ENCODE assay signal across 12 cellular contexts in genomic region chr1:10685851-10686403, GRCh38.
DNase-seq lines count a peak whose midpoint lies in the region; ATAC-seq and TF ChIP-seq lines count a peak whose summit lies in the region.
"Had no signal": no experiment of that assay in that cellular context is flagged by ENCODE, and none has a peak within 500 bp of the region (broad histone marks: within the 10 kb centered on the region; RNA-seq: fewer than 3 reads in every experiment).

No MANE protein-coding gene starts in this region.

- H3K4me3 ChIP-seq in Caco-2 (ENCODE audit: low read depth, low read length): no peak overlapping the region
- H3K4me3 ChIP-seq in WERI-Rb-1 (ENCODE audit: low read depth, low read length): no peak overlapping the region
- H3K4me3 ChIP-seq in right cardiac atrium (ENCODE audit: low read length): no peak overlapping the region
- no peak overlapping the region for H3K4me3 ChIP-seq in psoas muscle

- intact Hi-C loops in Caco-2 (cut with micrococcal nuclease; ENCODE audit: unreplicated experiment): no loop called here
- intact Hi-C loops in right cardiac atrium (cut with DNase I): loop anchor here in 2 of 4 donors (5.0 to 10.0 kb wide), 3 partner anchors 109 to 179 kb away; partner anchors contain the start of gene CASZ1 (in 2 of the 2)
- intact Hi-C loops in psoas muscle (cut with DNase I): loop anchor here (2.0 to 10.0 kb wide), 2 partner anchors 109 to 179 kb away; no protein-coding TSS in a partner anchor

- BruUV-seq in Caco-2 (replicated peaks; lab: Mats Ljungman, UMichigan): no TSS peak

- ATAC-seq in right cardiac atrium: peak; percentile 55 to 58
- peak; percentile 16 to 55 (median 30) for ATAC-seq in psoas muscle
- ATAC-seq in GM19324 (IDR thresholded peaks at IDR 0.05; ENCODE audit: low FRiP score, unreplicated experiment): no peak
- ATAC-seq in GM19455 (IDR thresholded peaks at IDR 0.05; ENCODE audit: unreplicated experiment): no peak
- ATAC-seq: activated CD8-positive, alpha-beta T cell treated with anti-CD3 and anti-CD28 coated beads for 36 hours; activated naive CD8-positive, alpha-beta T cell treated with anti-CD3 and anti-CD28 coated beads, Interleukin-2, amount 50 U/mL, for 24 hours had no signal

- no peaks in the 10 kb centered on the region for H3K9me3 Mint-ChIP-seq in Caco-2 (ENCODE audit: unreplicated experiment)
- H3K9me3 Mint-ChIP-seq: activated CD8-positive, alpha-beta T cell treated with anti-CD3 and anti-CD28 coated beads for 36 hours; activated naive CD8-positive, alpha-beta T cell treated with anti-CD3 and anti-CD28 coated beads, Interleukin-2, amount 50 U/mL, for 24 hours; CD4-positive, alpha-beta memory T cell had no signal

- TF ChIP-seq CTCF in Caco-2 (IDR thresholded peaks at IDR 0.05; ENCODE audit: insufficient read depth in 1 of 2, low read depth in 1 of 2, low read length in 1 of 2, severe bottlenecking in 1 of 2, unreplicated experiment in 1 of 2): no peak
- no peak for TF ChIP-seq CTCF in WERI-Rb-1 (IDR thresholded peaks at IDR 0.05; ENCODE audit: low read depth, low read length)
- TF ChIP-seq CTCF in psoas muscle (IDR thresholded peaks at IDR 0.05): no peak

- H3K27ac ChIP-seq in WERI-Rb-1 (peak overlapping the region; percentile 81), right cardiac atrium (ENCODE audit: low read length) (peak overlapping the region; percentile 89), psoas muscle (peak overlapping the region; percentile 76)
- H3K27ac ChIP-seq: epithelial cell of prostate had no signal

- H3K4me1 ChIP-seq in Caco-2: peaks cover 15% of the 10 kb centered on the region
- peaks cover 51% of the 10 kb centered on the region for H3K4me1 ChIP-seq in right cardiac atrium (ENCODE audit: control insufficient read depth, insufficient read depth, low read length)
- peaks cover 100% of the 10 kb centered on the region for H3K4me1 ChIP-seq in psoas muscle

- H3K36me3 ChIP-seq in Caco-2 (ENCODE audit: control insufficient read depth, insufficient read depth, low read length): no peaks in the 10 kb centered on the region
- H3K36me3 ChIP-seq in WERI-Rb-1: peaks cover 17% of the 10 kb centered on the region
- no peaks in the 10 kb centered on the region for H3K36me3 ChIP-seq in psoas muscle (ENCODE audit: insufficient read depth in 1 of 2, low read depth in 1 of 2)

- H3K9me3 ChIP-seq in Caco-2 (no peaks in the 10 kb centered on the region), WERI-Rb-1 (ENCODE audit: severe bottlenecking) (no peaks in the 10 kb centered on the region), right cardiac atrium (ENCODE audit: control insufficient read depth, low read length) (no peaks in the 10 kb centered on the region), psoas muscle (no peaks in the 10 kb centered on the region)

- POLR2A ChIA-PET in Caco-2 (lab: Charles Lee): no interaction called here

- H3K27ac Mint-ChIP-seq in Caco-2 (ENCODE audit: unreplicated experiment): peak overlapping the region; percentile 37
- H3K27ac Mint-ChIP-seq: activated CD8-positive, alpha-beta T cell treated with anti-CD3 and anti-CD28 coated beads for 36 hours; activated naive CD8-positive, alpha-beta T cell treated with anti-CD3 and anti-CD28 coated beads, Interleukin-2, amount 50 U/mL, for 24 hours; CD4-positive, alpha-beta memory T cell had no signal

- H3K27me3 Mint-ChIP-seq in Caco-2 (ENCODE audit: insufficient read depth, unreplicated experiment): no peaks in the 10 kb centered on the region
- H3K27me3 Mint-ChIP-seq: activated CD8-positive, alpha-beta T cell treated with anti-CD3 and anti-CD28 coated beads for 36 hours; activated naive CD8-positive, alpha-beta T cell treated with anti-CD3 and anti-CD28 coated beads, Interleukin-2, amount 50 U/mL, for 24 hours; CD4-positive, alpha-beta memory T cell had no signal

- WGBS in right cardiac atrium: 40% methylated on average over 11 of the region's 11 CpGs
- WGBS in psoas muscle, 3 donors: 32 to 36% (median 36%) methylated on average over 11 of the region's 11 CpGs

- CTCF ChIA-PET in Caco-2 (lab: Charles Lee): interaction anchor here (0.6 kb wide), 1 partner anchor 50 kb away, joined by 7 read pairs; no protein-coding TSS in a partner anchor

- no peak overlapping the region for H3K4me3 Mint-ChIP-seq in Caco-2 (ENCODE audit: unreplicated experiment)
- H3K4me3 Mint-ChIP-seq: activated CD8-positive, alpha-beta T cell treated with anti-CD3 and anti-CD28 coated beads for 36 hours; activated naive CD8-positive, alpha-beta T cell treated with anti-CD3 and anti-CD28 coated beads, Interleukin-2, amount 50 U/mL, for 24 hours; CD4-positive, alpha-beta memory T cell had no signal

- peaks cover 12% of the 10 kb centered on the region for H3K4me1 Mint-ChIP-seq in Caco-2 (ENCODE audit: low read depth, unreplicated experiment)

- no peaks in the 10 kb centered on the region for H3K36me3 Mint-ChIP-seq in Caco-2 (ENCODE audit: insufficient read depth, unreplicated experiment)

- H3K27me3 ChIP-seq in Caco-2 (replicated peaks; ENCODE audit: control insufficient read depth, insufficient read depth, low read length) (no peaks in the 10 kb centered on the region), WERI-Rb-1 (ENCODE audit: insufficient read depth, low read depth, severe bottlenecking) (no peaks in the 10 kb centered on the region), right cardiac atrium (ENCODE audit: control insufficient read depth, insufficient read depth) (no peaks in the 10 kb centered on the region), psoas muscle (ENCODE audit: insufficient read depth in 3 of 3, low read length in 2 of 3) (no peaks in the 10 kb centered on the region)

- DNase-seq in Caco-2 (peak in 1 of 2 experiments; percentile 7), WERI-Rb-1 (no peak), right cardiac atrium (no peak), psoas muscle (no peak), GOT3 (lab: John Stamatoyannopoulos, UW) (no peak), NCI-H2029 (lab: John Stamatoyannopoulos, UW) (no peak)
- DNase-seq: activated CD8-positive, alpha-beta T cell treated with anti-CD3 and anti-CD28 coated beads for 36 hours; activated naive CD8-positive, alpha-beta T cell treated with anti-CD3 and anti-CD28 coated beads, Interleukin-2, amount 50 U/mL, for 24 hours; CD4-positive, alpha-beta memory T cell had no signal

Comparison
In these comparisons a context has a peak if more than half of its experiments do, and no peak if none do; other contexts are left out.
1. ATAC-seq: peak in right cardiac atrium (2 of 2) and psoas muscle (4 of 4); none in GM19324 (single experiment) and GM19455 (single experiment).
2. Peak in every context shown above with its lines, with median percentiles within 50 percentile points of each other: H3K27ac ChIP-seq.